10 cellular contexts compared by ENCODE assay signal in genomic region chr1:41626146-41626545, GRCh38.
DNase-seq lines count a peak whose midpoint lies in the region; ATAC-seq and TF ChIP-seq lines count a peak whose summit lies in the region.
"Had no signal": no experiment of that assay in that cellular context is flagged by ENCODE, and none has a peak within 500 bp of the region (broad histone marks: within the 10 kb centered on the region; RNA-seq: fewer than 3 reads in every experiment).

No MANE protein-coding gene starts in this region.

- H3K4me1 ChIP-seq in DND-41 (ENCODE audit: insufficient read depth, low read length) (peaks cover 24% of the 10 kb centered on the region), mesenchymal stem cell (ENCODE audit: control insufficient read depth, insufficient read depth, low read depth, low read length) (peaks cover 40% of the 10 kb centered on the region)

- H2BK12ac ChIP-seq in mesenchymal stem cell (ENCODE audit: low read length in 2 of 2), result peak overlapping the region in 1 of 2 experiments; percentile 20

- H3K27ac Mint-ChIP-seq in activated T-helper 1 cell treated with anti-CD3 and anti-CD28 coated beads, Interleukin-12 subunit alpha, Interleukin-12 subunit beta, Interleukin-2, Interleukin-4 antibody, amounts not matched to agents 30 ng/mL and 10 ng/mL and 1 ng/mL, durations not matched to agents 14 hours and 24 hours and 36 hours, result peak overlapping the region; percentile 45

- H3K23ac ChIP-seq in mesenchymal stem cell (ENCODE audit: low read length in 2 of 2), result no peak overlapping the region

- H3K27me3 ChIP-seq in DND-41 (ENCODE audit: insufficient read depth, low read length, poor library complexity) (no peaks in the 10 kb centered on the region), MG63 (no peaks in the 10 kb centered on the region), mesenchymal stem cell (ENCODE audit: control insufficient read depth in 1 of 2, insufficient read depth in 1 of 2, low read length in 2 of 2) (no peaks in the 10 kb centered on the region)

- no peak overlapping the region for H2BK15ac ChIP-seq in mesenchymal stem cell (ENCODE audit: low read depth, poor library complexity, severe bottlenecking)

- H3K27ac ChIP-seq in DND-41 (ENCODE audit: low read length) (peak overlapping the region; percentile 43), mesenchymal stem cell (ENCODE audit: low read length, poor library complexity, severe bottlenecking) (no peak overlapping the region)
- H3K27ac ChIP-seq: VCaP had no signal

- peaks cover 80% of the 10 kb centered on the region for H3K4me1 Mint-ChIP-seq in activated T-helper 1 cell treated with anti-CD3 and anti-CD28 coated beads, Interleukin-12 subunit alpha, Interleukin-12 subunit beta, Interleukin-2, Interleukin-4 antibody, amounts not matched to agents 30 ng/mL and 10 ng/mL and 1 ng/mL, durations not matched to agents 14 hours and 24 hours and 36 hours (ENCODE audit: low read depth)

- 68% methylated on average over 10 of the region's 10 CpGs for WGBS in mesenchymal stem cell

- H2AK5ac ChIP-seq in mesenchymal stem cell (ENCODE audit: low read length, severe bottlenecking), result no peak overlapping the region

- no peak overlapping the region for H4K91ac ChIP-seq in mesenchymal stem cell (ENCODE audit: low read length)

- DNase-seq in DND-41, result no peak
- peak; percentile 56 for DNase-seq in MG63
- no peak for DNase-seq in activated T-helper 1 cell treated with anti-CD3 and anti-CD28 coated beads, Interleukin-12 subunit alpha, Interleukin-12 subunit beta, Interleukin-2, Interleukin-4 antibody, amounts not matched to agents 30 ng/mL and 10 ng/mL and 1 ng/mL, durations not matched to agents 14 hours and 24 hours and 36 hours (ENCODE audit: low spot score)
- DNase-seq in mesenchymal stem cell, result no peak
- no peak for DNase-seq in NCI-H2227 treated with DMSO at 0.1 percent for 48 hours (lab: John Stamatoyannopoulos, UW)
- DNase-seq in activated gamma-delta T cell (lab: John Stamatoyannopoulos, UW), result no peak
- no peak for DNase-seq in globus pallidus (ENCODE audit: low spot score)
- DNase-seq: CD4-positive, CD25-positive, alpha-beta regulatory T cell had no signal

- H3K9ac ChIP-seq in DND-41 (ENCODE audit: low read depth, low read length) (no peak overlapping the region), mesenchymal stem cell (ENCODE audit: low read length) (no peak overlapping the region)

- H3K27me3 Mint-ChIP-seq in activated T-helper 1 cell treated with anti-CD3 and anti-CD28 coated beads, Interleukin-12 subunit alpha, Interleukin-12 subunit beta, Interleukin-2, Interleukin-4 antibody, amounts not matched to agents 30 ng/mL and 10 ng/mL and 1 ng/mL, durations not matched to agents 14 hours and 24 hours and 36 hours (ENCODE audit: insufficient read depth), result no peaks in the 10 kb centered on the region
- H3K27me3 Mint-ChIP-seq: CD4-positive, CD25-positive, alpha-beta regulatory T cell had no signal

- peaks cover 4% of the 10 kb centered on the region for H3K79me1 ChIP-seq in mesenchymal stem cell (replicated peaks; ENCODE audit: low read length, poor library complexity, severe bottlenecking)

- no peak overlapping the region for H3K14ac ChIP-seq in mesenchymal stem cell (ENCODE audit: low read length in 2 of 2)

- no peak overlapping the region for H3K18ac ChIP-seq in mesenchymal stem cell (ENCODE audit: low read depth in 1 of 2, low read length in 2 of 2)

- H3K36me3 Mint-ChIP-seq in activated T-helper 1 cell treated with anti-CD3 and anti-CD28 coated beads, Interleukin-12 subunit alpha, Interleukin-12 subunit beta, Interleukin-2, Interleukin-4 antibody, amounts not matched to agents 30 ng/mL and 10 ng/mL and 1 ng/mL, durations not matched to agents 14 hours and 24 hours and 36 hours (ENCODE audit: low read depth), result peaks cover 66% of the 10 kb centered on the region

- intact Hi-C loops in activated T-helper 1 cell treated with anti-CD3 and anti-CD28 coated beads, Interleukin-12 subunit alpha, Interleukin-12 subunit beta, Interleukin-2, Interleukin-4 antibody, amounts not matched to agents 30 ng/mL and 10 ng/mL and 1 ng/mL, durations not matched to agents 14 hours and 24 hours and 36 hours (cut with micrococcal nuclease), result no loop called here

- H3K9me3 ChIP-seq in DND-41 (ENCODE audit: insufficient read depth, low read length, severe bottlenecking) (no peaks in the 10 kb centered on the region), MG63 (no peaks in the 10 kb centered on the region), mesenchymal stem cell (ENCODE audit: control insufficient read depth, low read length) (no peaks in the 10 kb centered on the region)

- no peak overlapping the region for H2BK5ac ChIP-seq in mesenchymal stem cell (ENCODE audit: low read depth, low read length, poor library complexity, severe bottlenecking)

- H3K79me2 ChIP-seq in DND-41 (ENCODE audit: insufficient read depth, low read length), result peaks cover 100% of the 10 kb centered on the region

- no peak for ATAC-seq in DND-41 (ENCODE audit: insufficient read depth, low read depth)
- ATAC-seq in activated CD4-positive, CD25-positive, alpha-beta regulatory T cell treated with anti-CD3 and anti-CD28 coated beads, Interleukin-2, amount 50 U/mL, for 24 hours, result no peak

- H4K20me1 ChIP-seq in DND-41 (ENCODE audit: insufficient read depth, low read length), result peaks cover 95% of the 10 kb centered on the region

- no peak overlapping the region for H4K8ac ChIP-seq in mesenchymal stem cell (ENCODE audit: low read length)

- H3K4ac ChIP-seq in mesenchymal stem cell (ENCODE audit: low read depth in 1 of 2, low read length in 2 of 2), result no peak overlapping the region

- TF ChIP-seq CTCF in DND-41 (IDR thresholded peaks at IDR 0.05; ENCODE audit: borderline replicate concordance, extremely low read depth, low read length, poor library complexity, severe bottlenecking), result no peak

- H2AFZ ChIP-seq in DND-41 (ENCODE audit: low read depth, low read length), result no peak overlapping the region
- no peak overlapping the region for H2AFZ ChIP-seq in mesenchymal stem cell (ENCODE audit: low read depth, low read length)

- no peak overlapping the region for H2BK120ac ChIP-seq in mesenchymal stem cell (ENCODE audit: low read depth, low read length)

- H3K4me3 ChIP-seq in DND-41 (ENCODE audit: low read depth in 1 of 2, low read length in 2 of 2), result no peak overlapping the region
- no peak overlapping the region for H3K4me3 ChIP-seq in MG63
- no peak overlapping the region for H3K4me3 ChIP-seq in mesenchymal stem cell (ENCODE audit: insufficient read depth in 1 of 2, low read depth in 1 of 2, low read length in 2 of 2)

- no peak overlapping the region for H3K4me3 Mint-ChIP-seq in activated T-helper 1 cell treated with anti-CD3 and anti-CD28 coated beads, Interleukin-12 subunit alpha, Interleukin-12 subunit beta, Interleukin-2, Interleukin-4 antibody, amounts not matched to agents 30 ng/mL and 10 ng/mL and 1 ng/mL, durations not matched to agents 14 hours and 24 hours and 36 hours
- H3K4me3 Mint-ChIP-seq: CD4-positive, CD25-positive, alpha-beta regulatory T cell had no signal

- H3K36me3 ChIP-seq in DND-41 (ENCODE audit: insufficient read depth, low read length), result peaks cover 96% of the 10 kb centered on the region
- no peaks in the 10 kb centered on the region for H3K36me3 ChIP-seq in MG63
- H3K36me3 ChIP-seq in mesenchymal stem cell (ENCODE audit: control insufficient read depth in 1 of 2, insufficient read depth in 2 of 2, low read depth in 1 of 2, low read length in 2 of 2), result no peaks in the 10 kb centered on the region

- no peak overlapping the region for H3K4me2 ChIP-seq in DND-41 (ENCODE audit: insufficient read depth, low read length)
- H3K4me2 ChIP-seq in mesenchymal stem cell (ENCODE audit: low read length, poor library complexity, severe bottlenecking), result peak overlapping the region; percentile 9

- no peaks in the 10 kb centered on the region for H3K9me3 Mint-ChIP-seq in activated T-helper 1 cell treated with anti-CD3 and anti-CD28 coated beads, Interleukin-12 subunit alpha, Interleukin-12 subunit beta, Interleukin-2, Interleukin-4 antibody, amounts not matched to agents 30 ng/mL and 10 ng/mL and 1 ng/mL, durations not matched to agents 14 hours and 24 hours and 36 hours
